Comparison of ENCODE assay signal across 32 cellular contexts in genomic region chr6:150466196-150466595, GRCh38.
"Had no signal": no experiment of that assay in that cellular context is flagged by ENCODE, and none has a peak within 500 bp of the region (broad histone marks: within the 10 kb centered on the region; RNA-seq: fewer than 3 reads in every experiment).

No MANE protein-coding gene starts in this region.

- H3K9me3 ChIP-seq: colonic mucosa, heart left ventricle, pancreas, prostate gland, thyroid gland, upper lobe of right lung had no signal

- ATAC-seq: activated CD4-positive, CD25-positive, alpha-beta regulatory T cell treated with anti-CD3 and anti-CD28 coated beads, Interleukin-2, amount 50 U/mL, for 24 hours; heart left ventricle; naive thymus-derived CD8-positive, alpha-beta T cell; pancreas; stimulated activated memory B cell treated with anti-CD40 and anti-IgM and Interleukin-4, amounts not matched to agents 10 μg/mL and 1 μg/mL and 100 μg/mL, for 72 hours; T-helper 17 cell; upper lobe of right lung had no signal

- H3K27ac ChIP-seq: cardiac muscle cell, colonic mucosa, heart left ventricle, pancreas, prostate gland, sigmoid colon, stomach, thyroid gland, upper lobe of right lung, WERI-Rb-1 had no signal

- H3K4me3 ChIP-seq: cardiac muscle cell, colonic mucosa, heart left ventricle, pancreas, prostate gland, sigmoid colon, smooth muscle cell, stomach, thyroid gland, upper lobe of right lung had no signal

- H3K27me3 ChIP-seq: cardiac muscle cell, colonic mucosa, heart left ventricle, pancreas, sigmoid colon, stomach, thyroid gland, upper lobe of right lung had no signal

- DNase-seq: activated CD4-positive, alpha-beta T cell treated with anti-CD3 and anti-CD28 coated beads for 48 hours; activated CD4-positive, alpha-beta T cell treated with anti-CD3 and anti-CD28 coated beads, Interleukin-2, amount 50 U/mL, for 48 hours; activated CD8-positive, alpha-beta memory T cell treated with anti-CD3 and anti-CD28 coated beads for 24 hours; activated effector memory CD4-positive, alpha-beta T cell treated with Interleukin-2 at 50 U/mL for 16 hours; activated naive CD4-positive, alpha-beta T cell treated with Interleukin-2 at 50 U/mL for 16 hours; anterior cingulate cortex; cerebellar nuclear complex; colonic mucosa; effector CD8-positive, alpha-beta T cell; erythroblast; heart left ventricle; hypothalamus; immature natural killer cell; naive thymus-derived CD8-positive, alpha-beta T cell; nucleus accumbens; pancreas; retina; sigmoid colon; stimulated activated CD4-positive, alpha-beta T cell treated with anti-CD3 and anti-CD28 coated beads, Interleukin-1b, Interleukin-23, amount 100 ng/mL, for 48 hours; stimulated activated CD4-positive, alpha-beta T cell treated with anti-CD3 and anti-CD28 coated beads, Interleukin-4, amount 100 ng/mL, for 4 hours; stimulated activated CD8-positive, alpha-beta memory T cell treated with anti-CD3 and anti-CD28 coated beads, Interleukin-4, amount 100 ng/mL, for 48 hours; stomach; T-helper 17 cell; T1000; thyroid gland; upper lobe of right lung; WERI-Rb-1 had no signal

- H3K4me1 ChIP-seq: colonic mucosa, heart left ventricle, pancreas, prostate gland, sigmoid colon, stomach, thyroid gland, upper lobe of right lung had no signal

- H3K36me3 ChIP-seq: cardiac muscle cell, colonic mucosa, heart left ventricle, pancreas, prostate gland, sigmoid colon, stomach, thyroid gland, upper lobe of right lung, WERI-Rb-1 had no signal
